Comparison of ENCODE assay signal across 11 cellular contexts in the genomic region with DNA sequence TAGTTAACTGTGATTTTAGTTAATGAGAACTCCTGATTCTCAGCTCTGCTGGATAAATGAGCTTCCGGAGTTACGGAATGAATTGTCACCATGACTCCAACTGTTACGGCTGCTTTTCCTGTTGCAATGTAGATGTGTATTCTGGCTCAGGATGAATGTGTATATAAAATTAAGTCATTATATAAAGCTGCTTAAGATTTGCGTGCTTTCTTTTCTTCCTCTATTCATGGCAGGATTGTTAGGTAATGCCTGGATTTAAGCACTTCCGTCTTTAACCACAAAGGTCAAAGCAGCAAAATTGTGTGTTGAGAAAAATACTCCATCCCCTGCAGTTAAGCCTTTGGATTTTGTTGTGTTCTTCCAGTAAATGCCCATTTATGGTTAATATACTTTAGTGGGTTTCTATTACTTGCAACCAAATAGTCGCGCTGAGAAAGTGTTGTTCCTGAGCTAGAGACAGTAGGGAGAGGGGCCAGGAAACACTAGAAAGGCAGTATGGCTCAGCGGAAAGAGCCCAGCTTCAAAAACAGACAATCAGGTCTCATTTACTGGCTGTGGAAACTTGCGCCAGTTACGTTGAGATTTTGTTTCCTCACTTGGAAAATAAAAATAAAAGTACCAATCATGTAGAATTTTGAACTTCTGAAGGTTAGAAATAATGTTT. TPM values are rescaled to one million over a fixed set of nuclear protein-coding genes. Genes with fewer than 3 reads are reported as not detected.
DNase-seq lines count a peak whose midpoint lies in the region; ATAC-seq and TF ChIP-seq lines count a peak whose summit lies in the region.
"Had no signal": no experiment of that assay in that cellular context is flagged by ENCODE, and none has a peak within 500 bp of the region (broad histone marks: within the 10 kb centered on the region; RNA-seq: fewer than 3 reads in every experiment).

No MANE protein-coding gene starts in this region.

- H4K20me1 ChIP-seq in BLaER1 treated with 17β-estradiol and CSF1 and Interleukin-3, amounts not matched to agents 10 nM and 100 nM, result no peaks in the 10 kb centered on the region

- H3K36me3 ChIP-seq in BLaER1 treated with 17β-estradiol and CSF1 and Interleukin-3, amounts not matched to agents 10 nM and 100 nM, result no peaks in the 10 kb centered on the region

- H3K4me3 ChIP-seq in BLaER1 treated with 17β-estradiol and CSF1 and Interleukin-3, amounts not matched to agents 10 nM and 100 nM, result no peak overlapping the region

- no peaks in the 10 kb centered on the region for H3K36me3 Mint-ChIP-seq in activated CD8-positive, alpha-beta T cell treated with anti-CD3 and anti-CD28 coated beads for 36 hours (ENCODE audit: low read depth)

- CTCF ChIA-PET in activated CD8-positive, alpha-beta T cell treated with anti-CD3 and anti-CD28 coated beads for 36 hours (lab: Charles Lee), result interaction anchor here (0.6 to 2.2 kb wide), 5 partner anchors 8 to 134 kb away, joined by 3 to 15 read pairs (median 4); a partner anchor contains a TSS

- no peak for DNase-seq in activated CD8-positive, alpha-beta T cell treated with anti-CD3 and anti-CD28 coated beads for 36 hours
- DNase-seq in iris pigment epithelial cell (ENCODE audit: low read depth), result peak; percentile 98
- no peak for DNase-seq in effector CD4-positive, alpha-beta T cell
- DNase-seq in NCI-H2107 treated with DMSO at 0.1 percent for 48 hours (lab: John Stamatoyannopoulos, UW; ENCODE audit: unreplicated experiment), result no peak
- no peak for DNase-seq in GM20000 (ENCODE audit: low spot score)
- DNase-seq: SHP77 had no signal

- peaks cover 6% of the 10 kb centered on the region for H3K4me1 Mint-ChIP-seq in activated CD8-positive, alpha-beta T cell treated with anti-CD3 and anti-CD28 coated beads for 36 hours (ENCODE audit: low read depth)

- H3K9me3 Mint-ChIP-seq in activated CD8-positive, alpha-beta T cell treated with anti-CD3 and anti-CD28 coated beads for 36 hours, result no peaks in the 10 kb centered on the region

- peaks cover 2% of the 10 kb centered on the region for H3K27me3 Mint-ChIP-seq in activated CD8-positive, alpha-beta T cell treated with anti-CD3 and anti-CD28 coated beads for 36 hours

- ATAC-seq in HG02610 (IDR thresholded peaks at IDR 0.05; ENCODE audit: unreplicated experiment) (peak; percentile 44), GM21381 (IDR thresholded peaks at IDR 0.05; ENCODE audit: unreplicated experiment) (no peak)
- ATAC-seq in activated CD8-positive, alpha-beta T cell treated with anti-CD3 and anti-CD28 coated beads for 36 hours, result no peak

- no peak overlapping the region for H3K9ac ChIP-seq in BLaER1 treated with 17β-estradiol and CSF1 and Interleukin-3, amounts not matched to agents 10 nM and 100 nM

- peak overlapping the region in 10 of 11 experiments; percentile 4 to 70 (median 42); a peak in 19 of 22 replicates for H3K4me2 ChIP-seq in BLaER1 treated with 17β-estradiol and CSF1 and Interleukin-3, amounts not matched to agents 10 nM and 100 nM

- 0 out of 22 replicates have a peak overlapping the region, but pooled peaks of 1 of the 11 experiments have one; percentile 9 for H3K27ac ChIP-seq in BLaER1 treated with 17β-estradiol and CSF1 and Interleukin-3, amounts not matched to agents 10 nM and 100 nM
- H3K27ac ChIP-seq: epithelial cell of prostate had no signal

- peaks cover 5 to 18% (median 10%) of the 10 kb centered on the region in 10 experiments; a peak in 16 of 20 replicates for H3K4me1 ChIP-seq in BLaER1 treated with 17β-estradiol and CSF1 and Interleukin-3, amounts not matched to agents 10 nM and 100 nM

- TF ChIP-seq CTCF in activated CD8-positive, alpha-beta T cell treated with anti-CD3 and anti-CD28 coated beads for 36 hours (IDR thresholded peaks at IDR 0.05), result no peak
- no peak for TF ChIP-seq CTCF in GM20000 (IDR thresholded peaks at IDR 0.05; ENCODE audit: extremely low read depth, missing control alignments)

- POLR2A ChIA-PET in activated CD8-positive, alpha-beta T cell treated with anti-CD3 and anti-CD28 coated beads for 36 hours (lab: Charles Lee), result no interaction called here

- intact Hi-C loops in activated CD8-positive, alpha-beta T cell treated with anti-CD3 and anti-CD28 coated beads for 36 hours (cut with micrococcal nuclease), result no loop called here

- no peak overlapping the region for H3K27ac Mint-ChIP-seq in activated CD8-positive, alpha-beta T cell treated with anti-CD3 and anti-CD28 coated beads for 36 hours

- H3K27me3 ChIP-seq in BLaER1 treated with 17β-estradiol and CSF1 and Interleukin-3, amounts not matched to agents 10 nM and 100 nM, result no peaks in the 10 kb centered on the region

- H3K9me3 ChIP-seq in BLaER1 treated with 17β-estradiol and CSF1 and Interleukin-3, amounts not matched to agents 10 nM and 100 nM (replicated peaks in 1 of 11), result peaks cover 0 to 14% (median 7%) of the 10 kb centered on the region in 11 experiments; a peak in 9 of 22 replicates

- peak overlapping the region; percentile 26 for H3K4me3 Mint-ChIP-seq in activated CD8-positive, alpha-beta T cell treated with anti-CD3 and anti-CD28 coated beads for 36 hours

RNA-seq across cellular contexts. Expression of a gene that starts 9.4 kb away (rescaled TPM):
- total RNA-seq in activated CD8-positive, alpha-beta T cell treated with anti-CD3 and anti-CD28 coated beads for 36 hours, result not detected
- total RNA-seq: kidney epithelial cell had no signal
